8 cellular contexts compared by ENCODE assay signal in the genomic region with DNA sequence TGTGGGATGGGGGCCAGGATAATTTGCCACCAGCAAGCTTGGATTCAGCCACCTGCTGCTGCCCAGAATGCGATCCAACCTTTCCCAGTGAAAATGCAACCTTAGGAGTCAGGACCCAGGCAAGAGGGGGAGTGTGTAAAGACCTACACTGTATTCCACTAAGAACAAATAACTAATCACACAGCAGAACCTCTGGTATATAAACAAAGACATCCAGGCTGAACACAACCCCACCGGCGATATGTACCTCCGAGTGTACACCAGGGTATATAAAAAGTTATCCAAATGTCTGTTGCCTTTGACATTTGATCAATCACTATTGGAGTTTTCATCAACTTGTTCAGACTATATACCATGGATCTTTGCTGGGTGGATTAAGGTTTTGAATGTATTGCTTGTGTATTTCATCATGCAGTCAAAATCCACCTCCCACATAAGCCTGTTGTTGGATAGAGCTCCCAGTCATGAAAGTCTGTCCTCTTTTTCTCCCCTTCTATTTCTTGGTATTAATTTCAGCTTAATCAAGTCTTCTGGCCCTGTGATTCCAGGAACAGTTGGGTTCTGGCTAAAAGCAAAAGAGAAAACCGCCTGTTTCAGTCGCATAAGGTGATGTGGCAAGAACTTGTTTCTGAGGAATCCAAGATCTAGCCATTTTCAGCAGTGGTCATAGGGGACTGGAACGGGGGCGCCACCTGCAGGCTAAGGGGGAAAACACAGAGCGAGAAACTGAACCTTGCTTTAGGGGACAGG.
DNase-seq lines count a peak whose midpoint lies in the region; ATAC-seq and FAIRE-seq lines count a peak whose summit lies in the region.

No MANE protein-coding gene starts in this region.

- no peak overlapping the region for H3K27ac ChIP-seq in caudate nucleus (ENCODE audit: low read depth, low read length)

- FAIRE-seq in G401.6 (lab: Jason Lieb, UNC) = peak; percentile 86

- DNase-seq in NCI-H2227 treated with DMSO at 0.1 percent for 48 hours (lab: John Stamatoyannopoulos, UW) = peak; percentile 59
- DNase-seq in caudate nucleus (lab: John Stamatoyannopoulos, UW) = peak in 51 of 61 donors; percentile 5 to 74 (median 32)
- DNase-seq in kidney tubule cell (ENCODE audit: low spot score) = peak; percentile 75
- DNase-seq in stimulated activated CD4-positive, alpha-beta T cell treated with anti-CD3 and anti-CD28 coated beads, Interleukin-2, amount 100 ng/mL, for 24 hours = peak; percentile 83 to 86

- ATAC-seq in HG02798 (IDR thresholded peaks at IDR 0.05; ENCODE audit: poor library complexity, unreplicated experiment) (peak; percentile 74), HG03159 (IDR thresholded peaks at IDR 0.05; ENCODE audit: unreplicated experiment) (no peak)
- ATAC-seq in activated CD4-positive, CD25-positive, alpha-beta regulatory T cell treated with anti-CD3 and anti-CD28 coated beads, Interleukin-2, amount 50 U/mL, for 24 hours = peak; percentile 72 to 84

Comparison
In these comparisons a context has a peak if more than half of its experiments do, and no peak if none do; other contexts are left out.
1. DNase-seq: peak in every context shown above with its lines; median percentile 84 in stimulated activated CD4-positive, alpha-beta T cell treated with anti-CD3 and anti-CD28 coated beads, Interleukin-2, amount 100 ng/mL, for 24 hours; 75 in kidney tubule cell; 59 in NCI-H2227 treated with DMSO at 0.1 percent for 48 hours; 32 in caudate nucleus.